Comparison of ENCODE assay signal across 14 cellular contexts in genomic region chr1:228294717-228295116, GRCh38.
DNase-seq lines count a peak whose midpoint lies in the region; ATAC-seq, FAIRE-seq and TF ChIP-seq lines count a peak whose summit lies in the region.
"Had no signal": no experiment of that assay in that cellular context is flagged by ENCODE, and none has a peak within 500 bp of the region (broad histone marks: within the 10 kb centered on the region; RNA-seq: fewer than 3 reads in every experiment).

No MANE protein-coding gene starts in this region.

- H3K27ac ChIP-seq in lower lobe of right lung (no peak overlapping the region), gastrocnemius medialis (peak overlapping the region in 3 of 4 donors; percentile 22 to 42 (median 28))
- H3K27ac ChIP-seq in effector memory CD4-positive, alpha-beta T cell (ENCODE audit: insufficient read depth, low read length, poor library complexity, severe bottlenecking): no peak overlapping the region
- H3K27ac ChIP-seq: 22Rv1 had no signal

- H3K27me3 Mint-ChIP-seq in activated CD8-positive, alpha-beta T cell treated with anti-CD3 and anti-CD28 coated beads for 36 hours: no peaks in the 10 kb centered on the region
- H3K27me3 Mint-ChIP-seq in activated CD8-positive, alpha-beta T cell treated with anti-CD3 and anti-CD28 coated beads, Interleukin-2, amount 10 ng/mL, durations not matched to agents 7 days and 5 days (ENCODE audit: low read depth): no peaks in the 10 kb centered on the region

- no peaks in the 10 kb centered on the region for H3K4me1 Mint-ChIP-seq in activated CD8-positive, alpha-beta T cell treated with anti-CD3 and anti-CD28 coated beads for 36 hours (ENCODE audit: low read depth)
- no peaks in the 10 kb centered on the region for H3K4me1 Mint-ChIP-seq in activated CD8-positive, alpha-beta T cell treated with anti-CD3 and anti-CD28 coated beads, Interleukin-2, amount 10 ng/mL, durations not matched to agents 7 days and 5 days (ENCODE audit: low read depth)
- H3K4me1 Mint-ChIP-seq: CD14-positive monocyte; CD8-positive, alpha-beta memory T cell had no signal

- ATAC-seq in activated CD8-positive, alpha-beta T cell treated with anti-CD3 and anti-CD28 coated beads for 36 hours: no peak
- no peak for ATAC-seq in activated CD8-positive, alpha-beta T cell treated with anti-CD3 and anti-CD28 coated beads, Interleukin-2, amount 10 ng/mL, durations not matched to agents 7 days and 5 days
- ATAC-seq in lower lobe of right lung (no peak), gastrocnemius medialis (no peak)
- ATAC-seq: HCT116 had no signal

- H3K4me1 ChIP-seq in lower lobe of right lung (no peaks in the 10 kb centered on the region), gastrocnemius medialis (no peaks in the 10 kb centered on the region)
- H3K4me1 ChIP-seq in effector memory CD4-positive, alpha-beta T cell (ENCODE audit: control insufficient read depth, insufficient read depth, low read length, poor library complexity, severe bottlenecking): no peaks in the 10 kb centered on the region
- H3K4me1 ChIP-seq: Caco-2 had no signal

- H3K27me3 ChIP-seq in bronchial epithelial cell (ENCODE audit: control insufficient read depth, insufficient read depth, low read length) (no peaks in the 10 kb centered on the region), lower lobe of right lung (ENCODE audit: low read depth) (no peaks in the 10 kb centered on the region), gastrocnemius medialis (no peaks in the 10 kb centered on the region)
- H3K27me3 ChIP-seq in effector memory CD4-positive, alpha-beta T cell (replicated peaks; ENCODE audit: control insufficient read depth, insufficient read depth, low read length, poor library complexity, severe bottlenecking): no peaks in the 10 kb centered on the region

- H3K9me3 Mint-ChIP-seq in activated CD8-positive, alpha-beta T cell treated with anti-CD3 and anti-CD28 coated beads for 36 hours: peaks cover 2% of the 10 kb centered on the region
- H3K9me3 Mint-ChIP-seq in activated CD8-positive, alpha-beta T cell treated with anti-CD3 and anti-CD28 coated beads, Interleukin-2, amount 10 ng/mL, durations not matched to agents 7 days and 5 days (ENCODE audit: insufficient read depth): peaks cover 11% of the 10 kb centered on the region

- H3K4me3 Mint-ChIP-seq in activated CD8-positive, alpha-beta T cell treated with anti-CD3 and anti-CD28 coated beads for 36 hours: no peak overlapping the region
- H3K4me3 Mint-ChIP-seq in activated CD8-positive, alpha-beta T cell treated with anti-CD3 and anti-CD28 coated beads, Interleukin-2, amount 10 ng/mL, durations not matched to agents 7 days and 5 days: no peak overlapping the region
- H3K4me3 Mint-ChIP-seq: CD14-positive monocyte; CD8-positive, alpha-beta memory T cell had no signal

- H3K9me3 ChIP-seq in lower lobe of right lung (no peaks in the 10 kb centered on the region), gastrocnemius medialis (no peaks in the 10 kb centered on the region)
- no peaks in the 10 kb centered on the region for H3K9me3 ChIP-seq in effector memory CD4-positive, alpha-beta T cell (ENCODE audit: control insufficient read depth, low read length)

- H3K36me3 ChIP-seq in bronchial epithelial cell (ENCODE audit: control insufficient read depth, insufficient read depth, low read length) (no peaks in the 10 kb centered on the region), lower lobe of right lung (peaks cover 3% of the 10 kb centered on the region), gastrocnemius medialis (peaks cover 0 to 100% of the 10 kb centered on the region in 2 donors)
- H3K36me3 ChIP-seq in effector memory CD4-positive, alpha-beta T cell (ENCODE audit: control insufficient read depth, insufficient read depth, low read length): no peaks in the 10 kb centered on the region

- no peak for TF ChIP-seq CTCF in activated CD8-positive, alpha-beta T cell treated with anti-CD3 and anti-CD28 coated beads for 36 hours (IDR thresholded peaks at IDR 0.05)
- TF ChIP-seq CTCF in bronchial epithelial cell (IDR thresholded peaks at IDR 0.05; ENCODE audit: insufficient read depth, low read length, severe bottlenecking): no peak
- TF ChIP-seq CTCF in lower lobe of right lung (IDR thresholded peaks at IDR 0.05): no peak
- no peak for TF ChIP-seq CTCF in gastrocnemius medialis (IDR thresholded peaks at IDR 0.05 in 4 of 5, conservative IDR thresholded peaks at IDR 0.05 in 1 of 5)

- TF ChIP-seq POLR2A in gastrocnemius medialis (IDR thresholded peaks at IDR 0.05): no peak

- H3K27ac Mint-ChIP-seq in activated CD8-positive, alpha-beta T cell treated with anti-CD3 and anti-CD28 coated beads for 36 hours: peak overlapping the region; percentile 22
- no peak overlapping the region for H3K27ac Mint-ChIP-seq in activated CD8-positive, alpha-beta T cell treated with anti-CD3 and anti-CD28 coated beads, Interleukin-2, amount 10 ng/mL, durations not matched to agents 7 days and 5 days
- H3K27ac Mint-ChIP-seq: CD14-positive monocyte had no signal

- CTCF ChIA-PET in activated CD8-positive, alpha-beta T cell treated with anti-CD3 and anti-CD28 coated beads for 36 hours (lab: Charles Lee): no interaction called here
- CTCF ChIA-PET in activated CD8-positive, alpha-beta T cell treated with anti-CD3 and anti-CD28 coated beads, Interleukin-2, amount 10 ng/mL, durations not matched to agents 7 days and 5 days (lab: Charles Lee): no interaction called here

- FAIRE-seq in bronchial epithelial cell (lab: Jason Lieb, UNC): peak; percentile 81

- peaks cover 9% of the 10 kb centered on the region for H3K36me3 Mint-ChIP-seq in activated CD8-positive, alpha-beta T cell treated with anti-CD3 and anti-CD28 coated beads for 36 hours (ENCODE audit: low read depth)
- peaks cover 6% of the 10 kb centered on the region for H3K36me3 Mint-ChIP-seq in activated CD8-positive, alpha-beta T cell treated with anti-CD3 and anti-CD28 coated beads, Interleukin-2, amount 10 ng/mL, durations not matched to agents 7 days and 5 days (ENCODE audit: low read depth)
- H3K36me3 Mint-ChIP-seq: CD14-positive monocyte had no signal

- intact Hi-C loops in activated CD8-positive, alpha-beta T cell treated with anti-CD3 and anti-CD28 coated beads for 36 hours (cut with micrococcal nuclease): no loop called here
- intact Hi-C loops in lower lobe of right lung (cut with DNase I) (no loop called here), gastrocnemius medialis (cut with DNase I; ENCODE audit: low total_unique reads) (loop anchor here (5.0 kb wide), 1 partner anchor 58 kb away; no protein-coding TSS in a partner anchor)

- POLR2A ChIA-PET in activated CD8-positive, alpha-beta T cell treated with anti-CD3 and anti-CD28 coated beads for 36 hours (lab: Charles Lee): no interaction called here
- POLR2A ChIA-PET in activated CD8-positive, alpha-beta T cell treated with anti-CD3 and anti-CD28 coated beads, Interleukin-2, amount 10 ng/mL, durations not matched to agents 7 days and 5 days (lab: Charles Lee): no interaction called here

- no peak for DNase-seq in activated CD8-positive, alpha-beta T cell treated with anti-CD3 and anti-CD28 coated beads for 36 hours
- no peak for DNase-seq in activated CD8-positive, alpha-beta T cell treated with anti-CD3 and anti-CD28 coated beads, Interleukin-2, amount 10 ng/mL, durations not matched to agents 7 days and 5 days
- no peak for DNase-seq in bronchial epithelial cell (ENCODE audit: low read depth)
- peak; percentile 14 for DNase-seq in lower lobe of right lung
- DNase-seq in gastrocnemius medialis: no peak
- DNase-seq in NCI-H524 (lab: John Stamatoyannopoulos, UW): no peak
- no peak for DNase-seq in NCI-H226
- no peak for DNase-seq in effector memory CD4-positive, alpha-beta T cell
- DNase-seq: Caco-2; CD8-positive, alpha-beta memory T cell; DMS53 had no signal

- H3K4me3 ChIP-seq in bronchial epithelial cell (ENCODE audit: low read depth, low read length): no peak overlapping the region
- no peak overlapping the region for H3K4me3 ChIP-seq in lower lobe of right lung
- no peak overlapping the region for H3K4me3 ChIP-seq in gastrocnemius medialis
- no peak overlapping the region for H3K4me3 ChIP-seq in effector memory CD4-positive, alpha-beta T cell (ENCODE audit: insufficient read depth, low read depth, low read length, poor library complexity, severe bottlenecking)

- in situ Hi-C loops in gastrocnemius medialis (cut with MboI; ENCODE audit: low sequenced_read_pairs in 4 of 4): loop anchor here in 1 of 4 donors (10.0 kb wide), 1 partner anchor 60 kb away; no protein-coding TSS in a partner anchor

Comparison
In these comparisons a context has a peak if more than half of its experiments do, and no peak if none do; other contexts are left out.
1. H3K27ac ChIP-seq: peak in gastrocnemius medialis (3 of 4); none in lower lobe of right lung (single experiment) and effector memory CD4-positive, alpha-beta T cell (single experiment).